7 cellular contexts compared by ENCODE assay signal in the genomic region with DNA sequence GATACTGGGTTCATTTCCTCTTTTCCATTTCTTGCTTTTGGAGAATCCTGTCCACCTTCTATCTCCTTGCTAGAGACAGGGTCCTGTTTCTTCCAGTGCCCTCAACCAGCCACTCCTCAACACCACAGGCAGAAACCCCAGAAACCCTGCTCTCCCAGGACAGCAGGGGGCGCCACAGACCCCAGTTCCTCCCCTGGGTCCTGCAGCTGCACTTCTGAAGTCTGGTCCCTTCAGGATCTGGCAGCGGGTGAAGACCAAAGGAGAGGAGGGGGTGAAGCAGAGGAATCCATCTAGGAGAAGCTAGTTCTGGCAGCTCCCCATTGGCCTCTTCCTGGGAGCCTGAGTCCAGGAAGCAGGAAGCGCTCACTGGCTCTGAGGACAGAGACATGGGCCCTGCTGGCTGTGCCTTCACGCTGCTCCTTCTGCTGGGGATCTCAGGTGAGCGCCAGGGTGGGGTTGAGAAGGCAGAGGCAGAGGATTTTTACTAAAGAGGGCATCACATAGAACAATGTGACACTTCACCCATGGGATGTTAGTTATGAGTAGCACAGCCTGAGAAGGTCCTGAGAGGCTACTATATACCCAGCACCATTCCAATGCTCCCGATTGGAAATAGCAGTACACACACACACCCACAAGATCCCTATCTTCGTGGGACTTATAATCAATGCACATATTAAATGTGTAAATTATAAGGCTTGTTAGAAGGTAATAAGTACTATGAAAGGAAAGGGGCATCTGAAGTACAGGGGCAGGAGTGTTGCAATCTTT. TPM values are rescaled to one million over a fixed set of nuclear protein-coding genes. Genes with fewer than 3 reads are reported as not detected.
DNase-seq lines count a peak whose midpoint lies in the region; ATAC-seq and TF ChIP-seq lines count a peak whose summit lies in the region.

A gene with protein sequence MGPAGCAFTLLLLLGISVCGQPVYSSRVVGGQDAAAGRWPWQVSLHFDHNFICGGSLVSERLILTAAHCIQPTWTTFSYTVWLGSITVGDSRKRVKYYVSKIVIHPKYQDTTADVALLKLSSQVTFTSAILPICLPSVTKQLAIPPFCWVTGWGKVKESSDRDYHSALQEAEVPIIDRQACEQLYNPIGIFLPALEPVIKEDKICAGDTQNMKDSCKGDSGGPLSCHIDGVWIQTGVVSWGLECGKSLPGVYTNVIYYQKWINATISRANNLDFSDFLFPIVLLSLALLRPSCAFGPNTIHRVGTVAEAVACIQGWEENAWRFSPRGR (plus strand): TSS at position 375 of the 771 bp plus-strand sequence. CDS start 12 bp downstream, at position 387.

- no peak within 1 kb of the TSS for H3K9ac ChIP-seq in OCI-LY3 (ENCODE audit: low read length)

- H3K36me3 ChIP-seq in OCI-LY3 (replicated peaks; ENCODE audit: low read depth, low read length) (no peaks in the 10 kb centered on the region), heart left ventricle (no peaks in the 10 kb centered on the region)

- TF ChIP-seq POLR2A in heart left ventricle (IDR thresholded peaks at IDR 0.05) = no peak

- peak within 1 kb of the TSS; percentile 36; the same call in 1 of the 2 replicates for H3K4me2 ChIP-seq in OCI-LY3 (ENCODE audit: low read length)

- H2AFZ ChIP-seq in OCI-LY3 (ENCODE audit: low read depth, low read length) = peak within 1 kb of the TSS; percentile 68; the same call in 1 of the 2 replicates

- no peaks in the 10 kb centered on the region for H3K9me3 ChIP-seq in OCI-LY3 (ENCODE audit: insufficient read depth, low read length)
- no peaks in the 10 kb centered on the region for H3K9me3 ChIP-seq in heart left ventricle

- H3K4me3 ChIP-seq in GM12865 (ENCODE audit: low read depth, low read length) (no peak within 1 kb of the TSS), OCI-LY3 (ENCODE audit: low read length) (no peak within 1 kb of the TSS), heart left ventricle (no peak within 1 kb of the TSS)

- no peaks in the 10 kb centered on the region for H3K79me2 ChIP-seq in OCI-LY3 (ENCODE audit: low read length)

- no peaks in the 10 kb centered on the region for H4K20me1 ChIP-seq in OCI-LY3 (ENCODE audit: insufficient read depth, low read length)

- TF ChIP-seq CTCF in GM12865 (IDR thresholded peaks at IDR 0.05; ENCODE audit: insufficient read depth, low read depth, low read length, missing control alignments) (peak; percentile 75), OCI-LY3 (IDR thresholded peaks at IDR 0.05; ENCODE audit: low read depth, low read length) (peak; percentile 99), heart left ventricle (IDR thresholded peaks at IDR 0.05) (peak; percentile 60 to 80 (median 70))

- WGBS in heart left ventricle, 4 donors = 61 to 75% (median 69%) methylated on average over 5 to 7 of the region's 7 CpGs

- H3K27ac ChIP-seq in OCI-LY3 (ENCODE audit: low read length) (no peak within 1 kb of the TSS), heart left ventricle (no peak within 1 kb of the TSS)

- H3K27me3 ChIP-seq in OCI-LY3 (ENCODE audit: low read depth, low read length) = no peaks in the 10 kb centered on the region
- H3K27me3 ChIP-seq in heart left ventricle = no peaks in the 10 kb centered on the region

- intact Hi-C loops in heart left ventricle (cut with DNase I) = loop anchor here in 9 of 10 donors (1.0 to 10.0 kb wide), 5 partner anchors 48 to 86 kb away; a partner anchor contains a TSS

- peak; percentile 56 for DNase-seq in GM12865 (ENCODE audit: low read depth)
- DNase-seq in activated naive CD4-positive, alpha-beta T cell treated with anti-CD3 and anti-CD28 coated beads, Interleukin-2, amount 50 U/mL, for 16 hours = peak; percentile 30
- peak; percentile 54 to 75 (median 59) for DNase-seq in heart left ventricle
- peak; percentile 67 for DNase-seq in retina

- H3K4me1 ChIP-seq in OCI-LY3 (ENCODE audit: low read length) (no peaks in the 10 kb centered on the region), heart left ventricle (peaks cover 0 to 60% (median 11%) of the 10 kb centered on the region in 12 donors)

- ATAC-seq in HG02759 (IDR thresholded peaks at IDR 0.05; ENCODE audit: unreplicated experiment) (peak; percentile 74), heart left ventricle (peak; percentile 47 to 81 (median 78)), HG03521 (IDR thresholded peaks at IDR 0.05; ENCODE audit: unreplicated experiment) (no peak)

RNA-seq across cellular contexts. Expression of the gene that starts here (rescaled TPM):
- not detected for total RNA-seq in heart left ventricle
- polyA plus RNA-seq in heart left ventricle = not detected

Comparison
In these comparisons a context has a peak if more than half of its experiments do, and no peak if none do; other contexts are left out.
1. Peak in DNase-seq and ATAC-seq in heart left ventricle; RNA of the gene not detected or under 1 TPM.